9 cellular contexts compared by ENCODE assay signal in the genomic region with DNA sequence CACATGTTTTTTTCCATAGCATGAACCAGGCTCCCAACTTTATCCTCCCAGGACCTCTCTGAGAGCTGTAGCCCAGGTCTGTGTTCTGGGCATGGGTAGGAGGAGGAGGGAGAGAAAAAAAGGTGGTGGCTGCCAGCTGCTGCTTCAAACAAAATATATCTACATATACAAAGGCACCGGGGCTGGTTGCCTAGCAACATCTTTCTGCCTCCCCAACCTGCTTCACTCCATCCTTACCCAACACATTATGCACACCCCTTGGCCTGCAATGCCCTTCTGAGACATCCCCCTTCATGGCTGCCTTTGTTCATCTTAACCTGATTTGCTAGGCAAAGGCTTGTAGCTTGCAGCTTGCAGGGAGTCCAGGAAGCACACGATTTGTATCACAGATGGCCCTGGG. TPM values are rescaled to one million over a fixed set of nuclear protein-coding genes. Genes with fewer than 3 reads are reported as not detected.
DNase-seq lines count a peak whose midpoint lies in the region; ATAC-seq and TF ChIP-seq lines count a peak whose summit lies in the region.
"Had no signal": no experiment of that assay in that cellular context is flagged by ENCODE, and none has a peak within 500 bp of the region (broad histone marks: within the 10 kb centered on the region; RNA-seq: fewer than 3 reads in every experiment).

No MANE protein-coding gene starts in this region.

- H2AFZ ChIP-seq in hepatocyte: no peak overlapping the region

- intact Hi-C loops in CD8-positive, alpha-beta T cell (cut with DNase I, micrococcal nuclease): loop anchor here in 1 of 2 experiments (1.0 kb wide), 1 partner anchor 27 kb away; a partner anchor contains a TSS
- intact Hi-C loops in A673 (cut with micrococcal nuclease; ENCODE audit: unreplicated experiment) (no loop called here), gastrocnemius medialis (cut with DNase I; ENCODE audit: low total_unique reads) (no loop called here)

- H3K27me3 ChIP-seq in CD8-positive, alpha-beta T cell (ENCODE audit: insufficient read depth, low read length): no peaks in the 10 kb centered on the region
- H3K27me3 ChIP-seq in hepatocyte (no peaks in the 10 kb centered on the region), A673 (replicated peaks; ENCODE audit: insufficient read depth, low read depth, low read length, poor library complexity) (no peaks in the 10 kb centered on the region), gastrocnemius medialis (no peaks in the 10 kb centered on the region)

- in situ Hi-C loops in gastrocnemius medialis (cut with MboI; ENCODE audit: low sequenced_read_pairs in 4 of 4): no loop called here

- no peaks in the 10 kb centered on the region for H3K36me3 Mint-ChIP-seq in CD8-positive, alpha-beta T cell
- no peaks in the 10 kb centered on the region for H3K36me3 Mint-ChIP-seq in brain

- no peak for TF ChIP-seq CTCF in CD8-positive, alpha-beta T cell (IDR thresholded peaks at IDR 0.05)
- TF ChIP-seq CTCF in brain (conservative IDR thresholded peaks at IDR 0.05): no peak
- no peak for TF ChIP-seq CTCF in hepatocyte (IDR thresholded peaks at IDR 0.05; ENCODE audit: poor library complexity)
- TF ChIP-seq CTCF in A673 (conservative IDR thresholded peaks at IDR 0.05; ENCODE audit: low read depth, low read length): no peak
- no peak for TF ChIP-seq CTCF in gastrocnemius medialis (IDR thresholded peaks at IDR 0.05 in 4 of 5, conservative IDR thresholded peaks at IDR 0.05 in 1 of 5)

- no peaks in the 10 kb centered on the region for H3K27me3 Mint-ChIP-seq in CD8-positive, alpha-beta T cell (ENCODE audit: low read depth)
- no peaks in the 10 kb centered on the region for H3K27me3 Mint-ChIP-seq in brain

- H3K4me3 ChIP-seq in CD8-positive, alpha-beta T cell (ENCODE audit: low read depth, low read length): no peak overlapping the region
- H3K4me3 ChIP-seq in hepatocyte (no peak overlapping the region), A673 (ENCODE audit: low read depth, low read length, poor library complexity, severe bottlenecking) (no peak overlapping the region), gastrocnemius medialis (no peak overlapping the region)

- no TSS peak for BruUV-seq in A673 (replicated peaks; lab: Mats Ljungman, UMichigan)

- peaks cover 42% of the 10 kb centered on the region for H3K4me1 ChIP-seq in CD8-positive, alpha-beta T cell (ENCODE audit: insufficient read depth, low read length)
- H3K4me1 ChIP-seq in hepatocyte (ENCODE audit: insufficient read depth) (no peaks in the 10 kb centered on the region), A673 (ENCODE audit: insufficient read depth, low read length, poor library complexity, severe bottlenecking) (peaks cover 16% of the 10 kb centered on the region), gastrocnemius medialis (peaks cover 18% of the 10 kb centered on the region in 2 donors)

- no peaks in the 10 kb centered on the region for H3K79me2 ChIP-seq in hepatocyte

- no peaks in the 10 kb centered on the region for H3K9me3 ChIP-seq in CD8-positive, alpha-beta T cell (ENCODE audit: low read length)
- H3K9me3 ChIP-seq in hepatocyte (ENCODE audit: low read depth) (no peaks in the 10 kb centered on the region), A673 (ENCODE audit: low read depth, low read length, poor library complexity, severe bottlenecking) (peaks cover 7% of the 10 kb centered on the region), gastrocnemius medialis (no peaks in the 10 kb centered on the region)

- H3K4me1 Mint-ChIP-seq in CD8-positive, alpha-beta T cell (ENCODE audit: low read depth): peaks cover 61% of the 10 kb centered on the region
- H3K4me1 Mint-ChIP-seq in brain: peaks cover 44% of the 10 kb centered on the region

- no peaks in the 10 kb centered on the region for H3K36me3 ChIP-seq in CD8-positive, alpha-beta T cell (ENCODE audit: insufficient read depth, low read length)
- H3K36me3 ChIP-seq in hepatocyte (replicated peaks; ENCODE audit: insufficient read depth, low read depth): no peaks in the 10 kb centered on the region
- no peaks in the 10 kb centered on the region for H3K36me3 ChIP-seq in A673 (ENCODE audit: insufficient read depth, low read length, poor library complexity, severe bottlenecking)
- H3K36me3 ChIP-seq in gastrocnemius medialis: no peaks in the 10 kb centered on the region

- peak; percentile 18 to 83 (median 57) for DNase-seq in CD8-positive, alpha-beta T cell
- DNase-seq in ELF-1 (ENCODE audit: low read depth, low spot score) (peak; percentile 19), NCI-H774 (lab: John Stamatoyannopoulos, UW) (peak; percentile 55), hepatocyte (ENCODE audit: low spot score) (no peak), A673 (ENCODE audit: low spot score) (no peak), gastrocnemius medialis (no peak)

- peak; percentile 93 for ATAC-seq in CD8-positive, alpha-beta T cell
- ATAC-seq in gastrocnemius medialis (no peak), GM21619 (IDR thresholded peaks at IDR 0.05; ENCODE audit: unreplicated experiment) (no peak)

- no peaks in the 10 kb centered on the region for H4K20me1 ChIP-seq in hepatocyte (ENCODE audit: insufficient read depth, poor library complexity, severe bottlenecking)

- H3K4me3 Mint-ChIP-seq in CD8-positive, alpha-beta T cell: no peak overlapping the region
- H3K4me3 Mint-ChIP-seq in brain: peak overlapping the region in 3 of 5 experiments; percentile 6 to 15 (median 15)

- H3K27ac Mint-ChIP-seq in CD8-positive, alpha-beta T cell: peak overlapping the region; percentile 90
- peak overlapping the region in 4 of 5 experiments; percentile 79 to 95 (median 90) for H3K27ac Mint-ChIP-seq in brain

- no peaks in the 10 kb centered on the region for H3K9me2 ChIP-seq in hepatocyte (replicated peaks; ENCODE audit: insufficient read depth)

- H3K4me2 ChIP-seq in hepatocyte: no peak overlapping the region
- H3K4me2 ChIP-seq: KMS-11 had no signal

- peak overlapping the region; percentile 45 for H3K27ac ChIP-seq in CD8-positive, alpha-beta T cell (ENCODE audit: low read depth, low read length)
- H3K27ac ChIP-seq in hepatocyte (no peak overlapping the region), A673 (ENCODE audit: low read depth, low read length, poor library complexity, severe bottlenecking) (no peak overlapping the region), gastrocnemius medialis (no peak overlapping the region)
- H3K27ac ChIP-seq: KMS-11 had no signal

- whole genome bisulfite sequencing in hepatocyte (ENCODE audit: low lambda C conversion rate, missing lambda C conversion rate): 61% methylated on average over 2 of the region's 2 CpGs

- TF ChIP-seq POLR2A in gastrocnemius medialis (IDR thresholded peaks at IDR 0.05): no peak

- CTCF ChIA-PET in CD8-positive, alpha-beta T cell (lab: Charles Lee): interaction anchor here (1.2 to 1.4 kb wide), 2 partner anchors 15 to 113 kb away, joined by 4 read pairs; no protein-coding TSS in a partner anchor
- CTCF ChIA-PET in A673 (lab: Charles Lee): no interaction called here

- POLR2A ChIA-PET in CD8-positive, alpha-beta T cell (lab: Charles Lee): interaction anchor here (0.8 to 1.5 kb wide), 7 partner anchors 11 to 195 kb away, joined by 3 to 8 read pairs (median 3); a partner anchor contains a TSS
- POLR2A ChIA-PET in A673 (lab: Charles Lee; ENCODE audit: low non-redundant PET): no interaction called here

- H3K9me3 Mint-ChIP-seq in CD8-positive, alpha-beta T cell: no peaks in the 10 kb centered on the region
- peaks cover 0 to 5% (median 0%) of the 10 kb centered on the region in 5 experiments for H3K9me3 Mint-ChIP-seq in brain

RNA-seq across cellular contexts. Expression of a gene that starts 27.2 kb away (rescaled TPM):
- total RNA-seq in CD8-positive, alpha-beta T cell: 100 to 1,000 TPM; 204 to 211 TPM
- polyA plus RNA-seq in brain (ENCODE audit: insufficient read depth, low read depth, low replicate concordance) (432 TPM), hepatocyte (412 and 415 TPM in 2 replicates)
- total RNA-seq in hepatocyte (559 and 564 TPM in 2 replicates), A673 (2021) (1,293 and 1,420 TPM in 2 replicates), gastrocnemius medialis (100 to 1,000 TPM; 103 to 257 (median 204) TPM)

Comparison
In these comparisons a context has a peak if more than half of its experiments do, and no peak if none do; other contexts are left out.
1. DNase-seq: peak in CD8-positive, alpha-beta T cell (7 of 7), ELF-1 (single experiment) and NCI-H774 (single experiment); none in hepatocyte (single experiment), A673 (single experiment) and gastrocnemius medialis (0 of 2).